ENCODE assay signal across 1 cellular context in genomic region chr7:26944959-26945358, GRCh38.
TF ChIP-seq lines count a peak whose summit lies in the region.

No MANE protein-coding gene starts in this region.

TF ChIP-seq in HEK293, 187 proteins besides CTCF, POLR2A, EP300 and RAD21 (continued from another document):
- no peak for TF ChIP-seq ZBTB26 (tag by site-specific recombination; optimal IDR thresholded peaks at IDR 0.05)
- no peak for TF ChIP-seq ZNF521 (tag by site-specific recombination; IDR thresholded peaks at IDR 0.05)
- TF ChIP-seq ZFP37 (tag by site-specific recombination; IDR thresholded peaks at IDR 0.05), result peak; percentile 49; the same call in 1 of the 2 replicates
- TF ChIP-seq ZNF777 (tag by site-specific recombination; IDR thresholded peaks at IDR 0.05; ENCODE audit: borderline replicate concordance), result no peak
- TF ChIP-seq AEBP2 (tag by site-specific recombination; IDR thresholded peaks at IDR 0.05; ENCODE audit: borderline replicate concordance), result 0 out of 2 replicates have a peak, but pooled peaks have one; percentile 30
- TF ChIP-seq ZNF501 (tag by site-specific recombination; IDR thresholded peaks at IDR 0.05), result no peak
- TF ChIP-seq ZNF202 (tag by site-specific recombination; IDR thresholded peaks at IDR 0.05; ENCODE audit: borderline replicate concordance), result 0 out of 2 replicates have a peak, but pooled peaks have one; percentile 25
- no peak for TF ChIP-seq ZBTB49 (tag by site-specific recombination; IDR thresholded peaks at IDR 0.05; ENCODE audit: low read depth)
- no peak for TF ChIP-seq ZNF157 (tag by site-specific recombination; IDR thresholded peaks at IDR 0.05)
- no peak for TF ChIP-seq ZNF701 (tag by site-specific recombination; IDR thresholded peaks at IDR 0.05)
- no peak for TF ChIP-seq ZNF704 (tag by site-specific recombination; IDR thresholded peaks at IDR 0.05)
- no peak for TF ChIP-seq ZFP3 (tag by site-specific recombination; IDR thresholded peaks at IDR 0.05; ENCODE audit: low read depth)
- TF ChIP-seq ZNF621 (tag by site-specific recombination; IDR thresholded peaks at IDR 0.05), result no peak
- no peak for TF ChIP-seq SALL2 (tag by site-specific recombination; IDR thresholded peaks at IDR 0.05; ENCODE audit: borderline replicate concordance)
- TF ChIP-seq RBAK (tag by site-specific recombination; IDR thresholded peaks at IDR 0.05), result no peak
- TF ChIP-seq ZSCAN30 (tag by site-specific recombination; IDR thresholded peaks at IDR 0.05), result no peak
- TF ChIP-seq ZNF148 (tag by site-specific recombination; IDR thresholded peaks at IDR 0.05; ENCODE audit: borderline replicate concordance), result no peak
- no peak for TF ChIP-seq ZNF18 (tag by site-specific recombination; IDR thresholded peaks at IDR 0.05)
- no peak for TF ChIP-seq BCL11A (tag by site-specific recombination; IDR thresholded peaks at IDR 0.05; ENCODE audit: low read depth)
- TF ChIP-seq ZNF354C (tag by site-specific recombination; IDR thresholded peaks at IDR 0.05; ENCODE audit: borderline replicate concordance, low read depth), result no peak
- 0 out of 2 replicates have a peak, but pooled peaks have one; percentile 40 for TF ChIP-seq ZNF514 (tag by site-specific recombination; IDR thresholded peaks at IDR 0.05)
- no peak for TF ChIP-seq ZBTB48 (tag by site-specific recombination; IDR thresholded peaks at IDR 0.05)
- peak; percentile 37; the same call in 1 of the 2 replicates for TF ChIP-seq ZXDB (tag by site-specific recombination; IDR thresholded peaks at IDR 0.05)
- TF ChIP-seq ZNF580 (tag by site-specific recombination; IDR thresholded peaks at IDR 0.05), result 0 out of 2 replicates have a peak, but pooled peaks have one; percentile 35
- TF ChIP-seq ZNF24 (tag by site-specific recombination; IDR thresholded peaks at IDR 0.05), result no peak
- TF ChIP-seq ZNF792 (tag by site-specific recombination; IDR thresholded peaks at IDR 0.05), result no peak
- peak; percentile 76 for TF ChIP-seq ZNF623 (tag by site-specific recombination; IDR thresholded peaks at IDR 0.05)
- TF ChIP-seq ZNF239 (tag by site-specific recombination; IDR thresholded peaks at IDR 0.05), result no peak
- TF ChIP-seq ZNF138 (tag by site-specific recombination; IDR thresholded peaks at IDR 0.05; ENCODE audit: borderline replicate concordance), result no peak
- TF ChIP-seq FEZF1 (tag by site-specific recombination; IDR thresholded peaks at IDR 0.05), result no peak
- TF ChIP-seq ZNF133 (tag by site-specific recombination; IDR thresholded peaks at IDR 0.05), result no peak
- no peak for TF ChIP-seq ZNF26 (tag by site-specific recombination; IDR thresholded peaks at IDR 0.05)
- TF ChIP-seq KLF8 (tag by site-specific recombination; IDR thresholded peaks at IDR 0.05), result no peak
- peak; percentile 67; the same call in 1 of the 2 replicates for TF ChIP-seq ZBTB8A (tag by site-specific recombination; IDR thresholded peaks at IDR 0.05)
- TF ChIP-seq REST (tag by site-specific recombination; IDR thresholded peaks at IDR 0.05), result peak; percentile 63
- TF ChIP-seq ZNF174 (tag by site-specific recombination; IDR thresholded peaks at IDR 0.05), result no peak
- TF ChIP-seq ZNF548 (tag by site-specific recombination; IDR thresholded peaks at IDR 0.05), result no peak
- TF ChIP-seq GLIS2 (tag by site-specific recombination; IDR thresholded peaks at IDR 0.05), result no peak
- TF ChIP-seq ZNF146 (tag by site-specific recombination; IDR thresholded peaks at IDR 0.05), result no peak
- TF ChIP-seq ZFHX2 (tag by site-specific recombination; conservative IDR thresholded peaks at IDR 0.05), result no peak
- peak; percentile 55; the same call in 1 of the 2 replicates for TF ChIP-seq ZNF266 (tag by site-specific recombination; IDR thresholded peaks at IDR 0.05; ENCODE audit: low read depth)
- TF ChIP-seq ZNF791 (tag by site-specific recombination; IDR thresholded peaks at IDR 0.05), result peak; percentile 35; the same call in 1 of the 2 replicates
- no peak for TF ChIP-seq ZNF37A (tag by site-specific recombination; IDR thresholded peaks at IDR 0.05)
- no peak for TF ChIP-seq REPIN1 (tag by site-specific recombination; IDR thresholded peaks at IDR 0.05; ENCODE audit: low read depth)
- no peak for TF ChIP-seq ZNF248 (tag by site-specific recombination; IDR thresholded peaks at IDR 0.05)
- TF ChIP-seq BCL11B (tag by site-specific recombination; IDR thresholded peaks at IDR 0.05; ENCODE audit: low read depth), result no peak
- no peak for TF ChIP-seq WT1 (tag by site-specific recombination; IDR thresholded peaks at IDR 0.05)
- no peak for TF ChIP-seq HOXC10 (CRISPR knock-in tag; IDR thresholded peaks at IDR 0.05)
- no peak for TF ChIP-seq YY2 (tag by site-specific recombination; IDR thresholded peaks at IDR 0.05)
- no peak for TF ChIP-seq ZFP41 (tag by site-specific recombination; IDR thresholded peaks at IDR 0.05; ENCODE audit: borderline replicate concordance)
- TF ChIP-seq ZNF416 (tag by site-specific recombination; IDR thresholded peaks at IDR 0.05), result no peak
- peak; percentile 29 for TF ChIP-seq ZNF510 (tag by site-specific recombination; IDR thresholded peaks at IDR 0.05; ENCODE audit: insufficient replicate concordance)
- no peak for TF ChIP-seq ELK4 (IDR thresholded peaks at IDR 0.05; ENCODE audit: borderline replicate concordance, low read depth, low read length)
- TF ChIP-seq ZNF335 (tag by site-specific recombination; conservative IDR thresholded peaks at IDR 0.05), result no peak
TF ChIP-seq in HEK293: peak in this region for 29.
